ENCODE assay signal across 10 cellular contexts in the genomic region with DNA sequence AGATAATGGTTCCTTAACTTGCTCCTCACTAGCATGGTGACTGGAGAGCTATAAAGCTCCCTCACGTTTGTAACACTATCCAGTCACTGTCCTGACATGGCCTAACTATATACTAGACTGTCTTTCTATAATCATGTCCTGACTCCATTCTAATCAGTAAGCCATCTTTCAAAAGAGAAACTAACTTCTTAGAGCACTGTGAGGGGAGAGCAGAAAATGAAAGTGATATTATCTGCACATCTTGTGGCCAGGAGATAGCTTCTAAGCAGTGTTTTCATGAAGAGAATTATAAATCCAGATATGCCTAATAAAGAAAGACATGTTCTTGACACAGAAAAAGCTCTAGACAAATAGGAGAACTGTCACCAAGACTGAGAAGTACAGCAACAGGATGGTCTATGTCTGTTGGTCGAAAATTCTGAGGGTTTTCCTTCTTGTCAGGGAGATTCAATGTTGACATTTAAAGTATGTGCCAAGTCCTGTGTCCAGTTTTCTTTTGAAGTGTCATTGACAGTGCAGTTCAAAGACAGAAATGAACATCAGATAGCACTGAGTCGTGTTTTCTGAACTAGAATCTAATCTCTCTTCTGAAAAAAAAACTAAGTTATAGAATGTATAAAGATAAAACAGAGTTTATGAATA.
DNase-seq lines count a peak whose midpoint lies in the region; ATAC-seq and TF ChIP-seq lines count a peak whose summit lies in the region.
"Had no signal": no experiment of that assay in that cellular context is flagged by ENCODE, and none has a peak within 500 bp of the region (broad histone marks: within the 10 kb centered on the region; RNA-seq: fewer than 3 reads in every experiment).

No MANE protein-coding gene starts in this region.

- H2BK5ac ChIP-seq in mesenchymal stem cell (ENCODE audit: low read depth, low read length, poor library complexity, severe bottlenecking), result no peak overlapping the region

- H4K91ac ChIP-seq in mesenchymal stem cell (ENCODE audit: low read length), result no peak overlapping the region

- no peak overlapping the region for H2BK12ac ChIP-seq in mesenchymal stem cell (ENCODE audit: low read length in 2 of 2)

- H3K27ac ChIP-seq in GM23248 (no peak overlapping the region), mesenchymal stem cell (ENCODE audit: low read length, poor library complexity, severe bottlenecking) (no peak overlapping the region)

- TF ChIP-seq POLR2A in lower leg skin (IDR thresholded peaks at IDR 0.05), result no peak

- H3K36me3 ChIP-seq in GM23248 (ENCODE audit: low read depth), result no peaks in the 10 kb centered on the region
- no peaks in the 10 kb centered on the region for H3K36me3 ChIP-seq in mesenchymal stem cell (ENCODE audit: control insufficient read depth in 1 of 2, insufficient read depth in 2 of 2, low read depth in 1 of 2, low read length in 2 of 2)

- H3K27me3 ChIP-seq in GM23248 (replicated peaks; ENCODE audit: insufficient read depth), result no peaks in the 10 kb centered on the region
- H3K27me3 ChIP-seq in mesenchymal stem cell (ENCODE audit: control insufficient read depth in 1 of 2, insufficient read depth in 1 of 2, low read length in 2 of 2), result no peaks in the 10 kb centered on the region

- no peak overlapping the region for H3K18ac ChIP-seq in mesenchymal stem cell (ENCODE audit: low read depth in 1 of 2, low read length in 2 of 2)

- H4K20me1 ChIP-seq in GM23248 (ENCODE audit: insufficient read depth), result no peaks in the 10 kb centered on the region

- 0 out of 2 replicates have a peak overlapping the region, but pooled peaks have one; percentile 43 for H2AFZ ChIP-seq in GM23248
- no peak overlapping the region for H2AFZ ChIP-seq in mesenchymal stem cell (ENCODE audit: low read depth, low read length)

- 0 out of 2 replicates have a peak, but pooled peaks cover 6% of the 10 kb centered on the region for H3F3A ChIP-seq in GM23248 (ENCODE audit: insufficient read depth)

- H3K9me2 ChIP-seq in GM23248 (ENCODE audit: insufficient read depth), result no peaks in the 10 kb centered on the region

- H4K8ac ChIP-seq in mesenchymal stem cell (ENCODE audit: low read length), result no peak overlapping the region

- H2BK120ac ChIP-seq in mesenchymal stem cell (ENCODE audit: low read depth, low read length), result no peak overlapping the region

- H3K79me1 ChIP-seq in mesenchymal stem cell (replicated peaks; ENCODE audit: low read length, poor library complexity, severe bottlenecking), result no peaks in the 10 kb centered on the region

- in situ Hi-C loops in GM23248 (cut with MboI), result no loop called here

- H3K27ac Mint-ChIP-seq in activated T-helper 1 cell treated with anti-CD3 and anti-CD28 coated beads, Interleukin-12 subunit alpha, Interleukin-12 subunit beta, Interleukin-2, Interleukin-4 antibody, amounts not matched to agents 30 ng/mL and 10 ng/mL and 1 ng/mL, durations not matched to agents 14 hours and 24 hours and 36 hours, result no peak overlapping the region
- no peak overlapping the region for H3K27ac Mint-ChIP-seq in activated T-helper 2 cell treated with anti-CD3 and anti-CD28 coated beads, Interferon-gamma antibody, Interleukin-2, Interleukin-4, amounts not matched to agents 10 μg/mL and 5 μg/mL and 100 μg/mL, durations not matched to agents 14 hours and 24 hours and 36 hours

- H2BK15ac ChIP-seq in mesenchymal stem cell (ENCODE audit: low read depth, poor library complexity, severe bottlenecking), result no peak overlapping the region

- no peak overlapping the region for H3K4me3 Mint-ChIP-seq in activated T-helper 1 cell treated with anti-CD3 and anti-CD28 coated beads, Interleukin-12 subunit alpha, Interleukin-12 subunit beta, Interleukin-2, Interleukin-4 antibody, amounts not matched to agents 30 ng/mL and 10 ng/mL and 1 ng/mL, durations not matched to agents 14 hours and 24 hours and 36 hours
- no peak overlapping the region for H3K4me3 Mint-ChIP-seq in activated T-helper 2 cell treated with anti-CD3 and anti-CD28 coated beads, Interferon-gamma antibody, Interleukin-2, Interleukin-4, amounts not matched to agents 10 μg/mL and 5 μg/mL and 100 μg/mL, durations not matched to agents 14 hours and 24 hours and 36 hours (ENCODE audit: low read depth)

- H3K4me3 ChIP-seq in GM23248, result no peak overlapping the region
- peak overlapping the region in 1 of 2 experiments; percentile 41 for H3K4me3 ChIP-seq in mesenchymal stem cell (ENCODE audit: insufficient read depth in 1 of 2, low read depth in 1 of 2, low read length in 2 of 2)
- H3K4me3 ChIP-seq in lower leg skin (ENCODE audit: low read depth, poor library complexity, severe bottlenecking), result no peak overlapping the region

- no peak overlapping the region for H3K4ac ChIP-seq in mesenchymal stem cell (ENCODE audit: low read depth in 1 of 2, low read length in 2 of 2)

- no peak overlapping the region for H3K23ac ChIP-seq in mesenchymal stem cell (ENCODE audit: low read length in 2 of 2)

- intact Hi-C loops in activated T-helper 1 cell treated with anti-CD3 and anti-CD28 coated beads, Interleukin-12 subunit alpha, Interleukin-12 subunit beta, Interleukin-2, Interleukin-4 antibody, amounts not matched to agents 30 ng/mL and 10 ng/mL and 1 ng/mL, durations not matched to agents 14 hours and 24 hours and 36 hours (cut with micrococcal nuclease), result no loop called here
- intact Hi-C loops in lower leg skin (cut with DNase I; ENCODE audit: low total_unique reads), result no loop called here
- intact Hi-C loops in activated T-helper 2 cell treated with anti-CD3 and anti-CD28 coated beads, Interferon-gamma antibody, Interleukin-2, Interleukin-4, amounts not matched to agents 10 μg/mL and 5 μg/mL and 100 μg/mL, durations not matched to agents 14 hours and 24 hours and 36 hours (cut with micrococcal nuclease), result loop anchor here (10.0 kb wide), 1 partner anchor 313 kb away; no protein-coding TSS in a partner anchor

- H3K14ac ChIP-seq in mesenchymal stem cell (ENCODE audit: low read length in 2 of 2), result no peak overlapping the region

- H3K4me2 ChIP-seq in GM23248 (ENCODE audit: unreplicated experiment) (no peak overlapping the region), mesenchymal stem cell (ENCODE audit: low read length, poor library complexity, severe bottlenecking) (no peak overlapping the region)

- H3K9me3 ChIP-seq in GM23248 (ENCODE audit: low read depth) (no peaks in the 10 kb centered on the region), mesenchymal stem cell (ENCODE audit: control insufficient read depth, low read length) (no peaks in the 10 kb centered on the region)

- DNase-seq in GM23248, result no peak
- no peak for DNase-seq in mesenchymal stem cell
- DNase-seq in activated T-helper 1 cell treated with anti-CD3 and anti-CD28 coated beads, Interleukin-12 subunit alpha, Interleukin-12 subunit beta, Interleukin-2, Interleukin-4 antibody, amounts not matched to agents 30 ng/mL and 10 ng/mL and 1 ng/mL, durations not matched to agents 14 hours and 24 hours and 36 hours (ENCODE audit: low spot score), result no peak
- DNase-seq in lower leg skin (ENCODE audit: low spot score in 2 of 2), result no peak
- no peak for DNase-seq in activated T-helper 2 cell treated with anti-CD3 and anti-CD28 coated beads, Interferon-gamma antibody, Interleukin-2, Interleukin-4, amounts not matched to agents 10 μg/mL and 5 μg/mL and 100 μg/mL, durations not matched to agents 14 hours and 24 hours and 36 hours (ENCODE audit: low spot score)
- DNase-seq: stimulated activated CD4-positive, alpha-beta T cell treated with anti-CD3 and anti-CD28 coated beads, Interleukin-2, amount 100 ng/mL, for 48 hours; SW 1271 had no signal

- peaks cover 4% of the 10 kb centered on the region for H3K9me3 Mint-ChIP-seq in activated T-helper 1 cell treated with anti-CD3 and anti-CD28 coated beads, Interleukin-12 subunit alpha, Interleukin-12 subunit beta, Interleukin-2, Interleukin-4 antibody, amounts not matched to agents 30 ng/mL and 10 ng/mL and 1 ng/mL, durations not matched to agents 14 hours and 24 hours and 36 hours
- H3K9me3 Mint-ChIP-seq in activated T-helper 2 cell treated with anti-CD3 and anti-CD28 coated beads, Interferon-gamma antibody, Interleukin-2, Interleukin-4, amounts not matched to agents 10 μg/mL and 5 μg/mL and 100 μg/mL, durations not matched to agents 14 hours and 24 hours and 36 hours, result peaks cover 5% of the 10 kb centered on the region

- ATAC-seq in GM18870 (IDR thresholded peaks at IDR 0.05; ENCODE audit: unreplicated experiment) (peak; percentile 100), HG03565 (IDR thresholded peaks at IDR 0.05; ENCODE audit: unreplicated experiment) (peak; percentile 98)
- ATAC-seq: HCT116 had no signal

- no peak for TF ChIP-seq CTCF in lower leg skin (IDR thresholded peaks at IDR 0.05)

- H3K9ac ChIP-seq in GM23248, result no peak overlapping the region
- peak overlapping the region; percentile 9 for H3K9ac ChIP-seq in mesenchymal stem cell (ENCODE audit: low read length)

- H2AK5ac ChIP-seq in mesenchymal stem cell (ENCODE audit: low read length, severe bottlenecking), result no peak overlapping the region

- H3K79me2 ChIP-seq in GM23248 (ENCODE audit: insufficient read depth), result no peaks in the 10 kb centered on the region

- peaks cover 8% of the 10 kb centered on the region for H3K4me1 Mint-ChIP-seq in activated T-helper 1 cell treated with anti-CD3 and anti-CD28 coated beads, Interleukin-12 subunit alpha, Interleukin-12 subunit beta, Interleukin-2, Interleukin-4 antibody, amounts not matched to agents 30 ng/mL and 10 ng/mL and 1 ng/mL, durations not matched to agents 14 hours and 24 hours and 36 hours (ENCODE audit: low read depth)
- H3K4me1 Mint-ChIP-seq in activated T-helper 2 cell treated with anti-CD3 and anti-CD28 coated beads, Interferon-gamma antibody, Interleukin-2, Interleukin-4, amounts not matched to agents 10 μg/mL and 5 μg/mL and 100 μg/mL, durations not matched to agents 14 hours and 24 hours and 36 hours (ENCODE audit: low read depth), result peaks cover 18% of the 10 kb centered on the region

- H3K27me3 Mint-ChIP-seq in activated T-helper 1 cell treated with anti-CD3 and anti-CD28 coated beads, Interleukin-12 subunit alpha, Interleukin-12 subunit beta, Interleukin-2, Interleukin-4 antibody, amounts not matched to agents 30 ng/mL and 10 ng/mL and 1 ng/mL, durations not matched to agents 14 hours and 24 hours and 36 hours (ENCODE audit: insufficient read depth), result no peaks in the 10 kb centered on the region
- no peaks in the 10 kb centered on the region for H3K27me3 Mint-ChIP-seq in activated T-helper 2 cell treated with anti-CD3 and anti-CD28 coated beads, Interferon-gamma antibody, Interleukin-2, Interleukin-4, amounts not matched to agents 10 μg/mL and 5 μg/mL and 100 μg/mL, durations not matched to agents 14 hours and 24 hours and 36 hours (ENCODE audit: low read depth)

- H3K36me3 Mint-ChIP-seq in activated T-helper 1 cell treated with anti-CD3 and anti-CD28 coated beads, Interleukin-12 subunit alpha, Interleukin-12 subunit beta, Interleukin-2, Interleukin-4 antibody, amounts not matched to agents 30 ng/mL and 10 ng/mL and 1 ng/mL, durations not matched to agents 14 hours and 24 hours and 36 hours (ENCODE audit: low read depth), result no peaks in the 10 kb centered on the region
- H3K36me3 Mint-ChIP-seq in activated T-helper 2 cell treated with anti-CD3 and anti-CD28 coated beads, Interferon-gamma antibody, Interleukin-2, Interleukin-4, amounts not matched to agents 10 μg/mL and 5 μg/mL and 100 μg/mL, durations not matched to agents 14 hours and 24 hours and 36 hours (ENCODE audit: low read depth), result no peaks in the 10 kb centered on the region

- 7 to 8% methylated on average over 3 of the region's 3 CpGs for WGBS in GM23248 (ENCODE audit: low coverage in 1 of 2, low lambda C conversion rate in 2 of 2, missing lambda C conversion rate in 2 of 2), 2 experiments
- WGBS in mesenchymal stem cell, result 22% methylated on average over 2 of the region's 3 CpGs
- WGBS in lower leg skin, 2 donors, result 48 to 49% methylated on average over 3 of the region's 3 CpGs

- H3K4me1 ChIP-seq in GM23248 (ENCODE audit: insufficient read depth) (peaks cover 8% of the 10 kb centered on the region; the same call in 1 of the 2 replicates), mesenchymal stem cell (ENCODE audit: control insufficient read depth, insufficient read depth, low read depth, low read length) (no peaks in the 10 kb centered on the region)
